ENCODE assay signal across 8 cellular contexts in genomic region chr1:28246427-28246832, GRCh38. TPM values are rescaled to one million over a fixed set of nuclear protein-coding genes. Genes with fewer than 3 reads are reported as not detected.
DNase-seq lines count a peak whose midpoint lies in the region; ATAC-seq and TF ChIP-seq lines count a peak whose summit lies in the region.

No MANE protein-coding gene starts in this region.

- CTCF ChIA-PET in CD4-positive, alpha-beta T cell (lab: Charles Lee), result interaction anchor here (1.1 to 1.3 kb wide), 3 partner anchors 11 to 83 kb away, joined by 3 to 8 read pairs (median 8); partner anchors contain the start of genes ATP5IF1 and MED18

- H2BK15ac ChIP-seq in H9 (ENCODE audit: low read depth, low read length), result no peak overlapping the region

- H2BK120ac ChIP-seq in H9 (ENCODE audit: low read depth, low read length, poor library complexity, severe bottlenecking), result no peak overlapping the region

- no peak overlapping the region for H2BK20ac ChIP-seq in H9 (ENCODE audit: low read depth, low read length, poor library complexity, severe bottlenecking)

- peak overlapping the region; percentile 86 for H3K27ac Mint-ChIP-seq in CD4-positive, alpha-beta T cell
- H3K27ac Mint-ChIP-seq in H9, result peak overlapping the region; percentile 22 to 86 (median 63); a peak in 3 of 7 replicates

- H4K8ac ChIP-seq in H9 (replicated peaks; ENCODE audit: insufficient read length, low read depth, low read length), result no peak overlapping the region

- peak overlapping the region; percentile 87 for H3K4me3 Mint-ChIP-seq in CD4-positive, alpha-beta T cell
- peak overlapping the region; percentile 91 to 93 for H3K4me3 Mint-ChIP-seq in H9

- DNase-seq in CD4-positive, alpha-beta T cell, result peak in 3 of 10 experiments; percentile 16 to 47 (median 28)
- DNase-seq in H9 (no peak), T-helper 1 cell (peak in 4 of 5 donors; percentile 32 to 87 (median 44)), fibroblast of mammary gland (ENCODE audit: low read depth) (peak; percentile 21), retinal pigment epithelial cell (ENCODE audit: low read depth) (no peak), middle frontal gyrus (ENCODE audit: extremely low spot score, low spot score) (no peak), globus pallidus (ENCODE audit: low spot score) (no peak)

- no peak overlapping the region for H2BK12ac ChIP-seq in H9 (ENCODE audit: insufficient read length, low read depth, low read length)

- intact Hi-C loops in CD4-positive, alpha-beta T cell (cut with DNase I, micrococcal nuclease), result loop anchor here (1.0 to 10.0 kb wide), 12 partner anchors 10 to 936 kb away; partner anchors contain the start of genes ATP5IF1 (in 1 of the 2), DNAJC8 (in 1 of the 2), PHACTR4 (in 1 of the 2) and RCC1 (in 1 of the 2)

- H4K20me1 ChIP-seq in H9 (ENCODE audit: control insufficient read depth, insufficient read depth, insufficient read length), result no peaks in the 10 kb centered on the region

- H3K9ac ChIP-seq in H9 (ENCODE audit: extremely low read depth, insufficient read length, low read length), result peak overlapping the region; percentile 73

- H3K79me2 ChIP-seq in H9 (ENCODE audit: insufficient read depth, low read length), result no peaks in the 10 kb centered on the region

- H3K4ac ChIP-seq in H9 (ENCODE audit: low read depth, low read length), result no peak overlapping the region

- H4K5ac ChIP-seq in H9 (ENCODE audit: insufficient read length, low read depth, low read length), result no peak overlapping the region

- no peak overlapping the region for H3K56ac ChIP-seq in H9 (ENCODE audit: insufficient read length, low read depth, low read length)

- no peak overlapping the region for H3K23ac ChIP-seq in H9 (ENCODE audit: insufficient read length, low read depth, low read length)

- H3K23me2 ChIP-seq in H9 (ENCODE audit: insufficient read length, low read depth, low read length, poor library complexity, severe bottlenecking), result peaks cover 8% of the 10 kb centered on the region

- no peaks in the 10 kb centered on the region for H3K4me1 ChIP-seq in H9 (ENCODE audit: insufficient read depth, low read length)

- no peaks in the 10 kb centered on the region for H3K27me3 Mint-ChIP-seq in CD4-positive, alpha-beta T cell
- no peaks in the 10 kb centered on the region for H3K27me3 Mint-ChIP-seq in H9 (ENCODE audit: low read depth)

- no peak overlapping the region for H3K18ac ChIP-seq in H9 (ENCODE audit: insufficient read length, low read depth, low read length)

- WGBS in H9 (ENCODE audit: extremely low coverage, insufficient read length, low lambda C conversion rate), result no CpG with 5 or more reads among the region's 11 CpGs

- peak; percentile 43 for ATAC-seq in CD4-positive, alpha-beta T cell (ENCODE audit: poor library complexity)
- ATAC-seq in HG02981 (IDR thresholded peaks at IDR 0.05; ENCODE audit: unreplicated experiment), result no peak

- peaks cover 56% of the 10 kb centered on the region for H3K4me1 Mint-ChIP-seq in CD4-positive, alpha-beta T cell (ENCODE audit: low read depth)
- peaks cover 31 to 33% of the 10 kb centered on the region in 2 experiments for H3K4me1 Mint-ChIP-seq in H9

- H3K4me3 ChIP-seq in fibroblast of mammary gland (ENCODE audit: control insufficient read depth, low read depth, low read length) (peak overlapping the region; percentile 59), retinal pigment epithelial cell (ENCODE audit: low read length) (peak overlapping the region; percentile 59)

- no peak overlapping the region for H2AK5ac ChIP-seq in H9 (ENCODE audit: insufficient read length, low read length)

- H3K27ac ChIP-seq in CD4-positive, alpha-beta T cell (ENCODE audit: low read depth, low read length), result peak overlapping the region; percentile 99
- H3K27ac ChIP-seq in H9 (ENCODE audit: insufficient read length, low read depth, low read length), result no peak overlapping the region

- no peaks in the 10 kb centered on the region for H3K36me3 Mint-ChIP-seq in CD4-positive, alpha-beta T cell (ENCODE audit: low read depth)
- no peaks in the 10 kb centered on the region for H3K36me3 Mint-ChIP-seq in H9 (ENCODE audit: insufficient read depth in 1 of 3, low read depth in 3 of 3)

- H3K14ac ChIP-seq in H9 (ENCODE audit: insufficient read depth, low read length), result peak overlapping the region; percentile 24; the same call in 1 of the 2 replicates

- no peaks in the 10 kb centered on the region for H3K9me3 Mint-ChIP-seq in CD4-positive, alpha-beta T cell
- no peaks in the 10 kb centered on the region for H3K9me3 Mint-ChIP-seq in H9

- no peak overlapping the region for H2BK5ac ChIP-seq in H9 (ENCODE audit: insufficient read length, low read length)

- no peaks in the 10 kb centered on the region for H3K27me3 ChIP-seq in CD4-positive, alpha-beta T cell (ENCODE audit: control insufficient read depth, insufficient read depth, low read length)
- H3K27me3 ChIP-seq in H9 (ENCODE audit: insufficient read depth, low read length), result no peaks in the 10 kb centered on the region

- TF ChIP-seq CTCF in CD4-positive, alpha-beta T cell (IDR thresholded peaks at IDR 0.05), result no peak
- no peak for TF ChIP-seq CTCF in H9 (conservative IDR thresholded peaks at IDR 0.05)
- TF ChIP-seq CTCF in fibroblast of mammary gland (conservative IDR thresholded peaks at IDR 0.05; ENCODE audit: control insufficient read depth, insufficient read depth, low read depth, low read length), result no peak
- no peak for TF ChIP-seq CTCF in retinal pigment epithelial cell (conservative IDR thresholded peaks at IDR 0.05; ENCODE audit: low read depth, low read length)

- no peaks in the 10 kb centered on the region for H3K79me1 ChIP-seq in H9 (ENCODE audit: insufficient read depth, low read depth, low read length, poor library complexity, severe bottlenecking)

- H4K91ac ChIP-seq in H9 (ENCODE audit: insufficient read length, low read depth, low read length), result no peak overlapping the region

- peak overlapping the region; percentile 37 for H3T11ph ChIP-seq in H9 (ENCODE audit: low read length)

- no peaks in the 10 kb centered on the region for H3K9me3 ChIP-seq in CD4-positive, alpha-beta T cell (ENCODE audit: control insufficient read depth, low read length)
- H3K9me3 ChIP-seq in H9 (ENCODE audit: control insufficient read depth, low read depth, low read length), result no peaks in the 10 kb centered on the region

- H3K4me2 ChIP-seq in H9 (ENCODE audit: insufficient read depth, insufficient read length, low read length), result peak overlapping the region; percentile 78

- H2AFZ ChIP-seq in H9 (ENCODE audit: low read length), result no peak overlapping the region

- POLR2A ChIA-PET in CD4-positive, alpha-beta T cell (lab: Charles Lee), result interaction anchor here (0.5 to 7.1 kb wide), 19 partner anchors 9 to 1356 kb away, joined by 3 to 131 read pairs (median 4); partner anchors contain the start of genes ATP5IF1, DNAJC8, EYA3 and GMEB1

RNA-seq across cellular contexts. Expression of gene ATP5IF1, which starts 10.5 kb away (rescaled TPM):
- total RNA-seq in CD4-positive, alpha-beta T cell, result 10 to 100 TPM; 77.4 to 78.0 TPM
- 257 and 275 TPM in 2 replicates for total RNA-seq in H9 (2021)

RNA-seq across cellular contexts. Expression of gene SESN2, which starts 12.9 kb away (rescaled TPM):
- total RNA-seq in CD4-positive, alpha-beta T cell, result 1 to 10 TPM; 8.8 to 9.6 TPM
- total RNA-seq in H9 (2021), result 24.6 and 24.7 TPM in 2 replicates

RNA-seq across cellular contexts. Expression of gene DNAJC8, which starts 13.6 kb away (rescaled TPM):
- 10 to 100 TPM; 56.3 to 56.9 TPM for total RNA-seq in CD4-positive, alpha-beta T cell
- total RNA-seq in H9 (2021), result 126 and 132 TPM in 2 replicates

Comparison
In these comparisons a context has a peak if more than half of its experiments do, and no peak if none do; other contexts are left out.
1. DNase-seq: peak in T-helper 1 cell (4 of 5) and fibroblast of mammary gland (single experiment); none in H9 (single experiment), retinal pigment epithelial cell (single experiment), middle frontal gyrus (single experiment) and globus pallidus (single experiment).